8 cellular contexts compared by ENCODE assay signal in genomic region chr6:149317656-149318571, GRCh38. TPM values are rescaled to one million over a fixed set of nuclear protein-coding genes. Genes with fewer than 3 reads are reported as not detected.
DNase-seq lines count a peak whose midpoint lies in the region; ATAC-seq and TF ChIP-seq lines count a peak whose summit lies in the region.

TAB2 (plus strand) TSS chr6:149317712; CDS start chr6:149369998, 52,286 bp downstream.

- peaks cover 41% of the 10 kb centered on the region for H3K4me1 Mint-ChIP-seq in osteocyte (ENCODE audit: unreplicated experiment)

- H3K9me3 Mint-ChIP-seq in osteocyte (ENCODE audit: unreplicated experiment): no peaks in the 10 kb centered on the region

- peak; percentile 16 for ATAC-seq in HG03095 (IDR thresholded peaks at IDR 0.05; ENCODE audit: unreplicated experiment)

- no peaks in the 10 kb centered on the region for H3K27me3 ChIP-seq in testis

- H3K27ac ChIP-seq in testis: peak within 1 kb of the TSS; percentile 96 to 99

- no peaks in the 10 kb centered on the region for H3K9me3 ChIP-seq in testis

- H3K4me3 Mint-ChIP-seq in osteocyte (ENCODE audit: unreplicated experiment): peak within 1 kb of the TSS; percentile 81

- H3K27ac Mint-ChIP-seq in osteocyte (ENCODE audit: unreplicated experiment): peak within 1 kb of the TSS; percentile 90

- DNase-seq in NCI-H345 (lab: John Stamatoyannopoulos, UW): peak; percentile 24
- no peak for DNase-seq in NCI-H345 treated with DMSO at 0.1 percent for 48 hours (lab: John Stamatoyannopoulos, UW; ENCODE audit: unreplicated experiment)
- DNase-seq in RPMI7951 (ENCODE audit: low read depth): peak; percentile 24
- DNase-seq in activated effector memory CD4-positive, alpha-beta T cell treated with Interleukin-2 at 50 U/mL for 16 hours: peak; percentile 66
- peak; percentile 59 for DNase-seq in germinal center (ENCODE audit: low spot score)
- peak; percentile 84 for DNase-seq in osteocyte (ENCODE audit: extremely low spot score, unreplicated experiment)
- peak; percentile 71 for DNase-seq in testis

- peaks cover 23% of the 10 kb centered on the region for H3K4me1 ChIP-seq in testis

- TF ChIP-seq POLR2A in testis (IDR thresholded peaks at IDR 0.05): no peak

- no peaks in the 10 kb centered on the region for H3K36me3 ChIP-seq in testis (ENCODE audit: low read depth, missing control alignments)

- H3K4me3 ChIP-seq in testis: peak within 1 kb of the TSS; percentile 89 to 92

- 0 to 1% methylated on average over 11 to 48 of the region's 92 CpGs for WGBS in testis, 2 donors

- intact Hi-C loops in testis (cut with DNase I; ENCODE audit: low total_unique reads): no loop called here

- TF ChIP-seq CTCF in osteocyte (IDR thresholded peaks at IDR 0.05): no peak
- no peak for TF ChIP-seq CTCF in testis (IDR thresholded peaks at IDR 0.05)

- H3K27me3 Mint-ChIP-seq in osteocyte (ENCODE audit: unreplicated experiment): peaks cover 2% of the 10 kb centered on the region

- no peaks in the 10 kb centered on the region for H3K36me3 Mint-ChIP-seq in osteocyte (ENCODE audit: unreplicated experiment)

RNA-seq across cellular contexts. Expression of gene TAB2, which starts in this region (rescaled TPM):
- 32.5 and 46.7 TPM in 2 replicates for total RNA-seq in RPMI7951 (2014; rRNA removed; shearing (Covaris generic))
- 50.6 and 53.8 TPM in 2 replicates for total RNA-seq in osteocyte
- 10 to 100 TPM; 61.0 to 84.7 TPM for total RNA-seq in testis
- polyA plus RNA-seq in testis (ENCODE audit: insufficient read depth, low read depth, low replicate concordance): 45.1 TPM
